8 cellular contexts compared by ENCODE assay signal in the genomic region with DNA sequence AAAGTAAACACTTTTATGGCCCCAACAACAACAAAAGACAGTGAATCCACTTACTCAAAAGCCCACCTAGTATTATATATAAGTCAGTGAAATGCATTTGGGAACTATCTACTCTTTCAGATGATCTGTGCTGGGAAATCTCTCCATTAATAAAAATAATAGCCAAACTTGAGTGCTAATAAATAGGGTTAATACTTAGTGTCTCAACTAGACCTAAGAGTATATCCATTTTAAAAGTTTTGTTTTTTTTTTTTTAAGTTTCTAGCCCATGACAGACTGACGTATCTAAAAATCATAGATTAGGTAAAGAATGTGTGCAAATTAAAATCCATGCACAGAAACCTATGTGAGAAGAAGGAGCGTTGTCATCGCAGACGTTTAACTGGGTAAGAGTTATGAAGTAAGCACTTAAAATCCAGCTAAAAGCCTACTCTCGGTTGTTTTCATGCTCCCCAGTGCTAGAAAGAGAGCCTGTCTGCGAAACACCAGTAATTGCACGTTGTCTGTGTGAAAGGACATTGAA.
DNase-seq lines count a peak whose midpoint lies in the region; ATAC-seq and TF ChIP-seq lines count a peak whose summit lies in the region.

No MANE protein-coding gene starts in this region.

- H3K4me1 Mint-ChIP-seq in T-helper 2 cell treated with Interferon-gamma antibody and Interleukin-4, amounts not matched to agents 5 μg/mL and 100 μg/mL, for 36 hours (ENCODE audit: low read depth), result peaks cover 22% of the 10 kb centered on the region
- H3K4me1 Mint-ChIP-seq in activated naive CD8-positive, alpha-beta T cell (ENCODE audit: low read depth), result peaks cover 30% of the 10 kb centered on the region

- no peaks in the 10 kb centered on the region for H3K9me3 ChIP-seq in testis

- peaks cover 19% of the 10 kb centered on the region for H3K27me3 Mint-ChIP-seq in T-helper 2 cell treated with Interferon-gamma antibody and Interleukin-4, amounts not matched to agents 5 μg/mL and 100 μg/mL, for 36 hours (ENCODE audit: low read depth)
- H3K27me3 Mint-ChIP-seq in activated naive CD8-positive, alpha-beta T cell, result peaks cover 3% of the 10 kb centered on the region

- peaks cover 23% of the 10 kb centered on the region for H3K4me1 ChIP-seq in testis

- no peak for ATAC-seq in activated CD4-positive, CD25-positive, alpha-beta regulatory T cell treated with anti-CD3 and anti-CD28 coated beads, Interleukin-2, amount 50 U/mL, for 24 hours

- 4 to 5% methylated on average over 7 of the region's 7 CpGs for WGBS in testis, 2 donors

- intact Hi-C loops in testis (cut with DNase I; ENCODE audit: low total_unique reads), result no loop called here

- no peaks in the 10 kb centered on the region for H3K36me3 ChIP-seq in testis (ENCODE audit: low read depth, missing control alignments)

- no peak for TF ChIP-seq POLR2A in testis (IDR thresholded peaks at IDR 0.05)

- H3K27ac Mint-ChIP-seq in T-helper 2 cell treated with Interferon-gamma antibody and Interleukin-4, amounts not matched to agents 5 μg/mL and 100 μg/mL, for 36 hours, result no peak overlapping the region
- H3K27ac Mint-ChIP-seq in activated naive CD8-positive, alpha-beta T cell, result peak overlapping the region; percentile 86

- H3K27ac ChIP-seq in layer of hippocampus (ENCODE audit: low read depth, low read length), result peak overlapping the region; percentile 75
- peak overlapping the region; percentile 69 to 80 for H3K27ac ChIP-seq in testis

- peak overlapping the region; percentile 36 to 48 for H3K4me3 ChIP-seq in testis

- no peak for TF ChIP-seq CTCF in testis (IDR thresholded peaks at IDR 0.05)

- DNase-seq in T-helper 2 cell treated with Interferon-gamma antibody and Interleukin-4, amounts not matched to agents 5 μg/mL and 100 μg/mL, for 36 hours (ENCODE audit: low spot score), result no peak
- DNase-seq in T-helper 2 cell (no peak), testis (no peak), activated gamma-delta T cell treated with Interleukin-2 at 50 U/mL for 16 hours (no peak), mucosa of gallbladder (ENCODE audit: low spot score) (no peak)

- no peaks in the 10 kb centered on the region for H3K36me3 Mint-ChIP-seq in T-helper 2 cell treated with Interferon-gamma antibody and Interleukin-4, amounts not matched to agents 5 μg/mL and 100 μg/mL, for 36 hours (ENCODE audit: low read depth)
- H3K36me3 Mint-ChIP-seq in activated naive CD8-positive, alpha-beta T cell, result peaks cover 3% of the 10 kb centered on the region

- H3K9me3 Mint-ChIP-seq in T-helper 2 cell treated with Interferon-gamma antibody and Interleukin-4, amounts not matched to agents 5 μg/mL and 100 μg/mL, for 36 hours, result no peaks in the 10 kb centered on the region
- no peaks in the 10 kb centered on the region for H3K9me3 Mint-ChIP-seq in activated naive CD8-positive, alpha-beta T cell (ENCODE audit: low read depth)

- no peaks in the 10 kb centered on the region for H3K27me3 ChIP-seq in layer of hippocampus (ENCODE audit: control insufficient read depth, insufficient read depth, low read length)
- no peaks in the 10 kb centered on the region for H3K27me3 ChIP-seq in testis

- peak overlapping the region; percentile 89 for H3K4me3 Mint-ChIP-seq in T-helper 2 cell treated with Interferon-gamma antibody and Interleukin-4, amounts not matched to agents 5 μg/mL and 100 μg/mL, for 36 hours
- H3K4me3 Mint-ChIP-seq in activated naive CD8-positive, alpha-beta T cell, result peak overlapping the region; percentile 88
